Comparison of ENCODE assay signal across 2 cellular contexts in the genomic region with DNA sequence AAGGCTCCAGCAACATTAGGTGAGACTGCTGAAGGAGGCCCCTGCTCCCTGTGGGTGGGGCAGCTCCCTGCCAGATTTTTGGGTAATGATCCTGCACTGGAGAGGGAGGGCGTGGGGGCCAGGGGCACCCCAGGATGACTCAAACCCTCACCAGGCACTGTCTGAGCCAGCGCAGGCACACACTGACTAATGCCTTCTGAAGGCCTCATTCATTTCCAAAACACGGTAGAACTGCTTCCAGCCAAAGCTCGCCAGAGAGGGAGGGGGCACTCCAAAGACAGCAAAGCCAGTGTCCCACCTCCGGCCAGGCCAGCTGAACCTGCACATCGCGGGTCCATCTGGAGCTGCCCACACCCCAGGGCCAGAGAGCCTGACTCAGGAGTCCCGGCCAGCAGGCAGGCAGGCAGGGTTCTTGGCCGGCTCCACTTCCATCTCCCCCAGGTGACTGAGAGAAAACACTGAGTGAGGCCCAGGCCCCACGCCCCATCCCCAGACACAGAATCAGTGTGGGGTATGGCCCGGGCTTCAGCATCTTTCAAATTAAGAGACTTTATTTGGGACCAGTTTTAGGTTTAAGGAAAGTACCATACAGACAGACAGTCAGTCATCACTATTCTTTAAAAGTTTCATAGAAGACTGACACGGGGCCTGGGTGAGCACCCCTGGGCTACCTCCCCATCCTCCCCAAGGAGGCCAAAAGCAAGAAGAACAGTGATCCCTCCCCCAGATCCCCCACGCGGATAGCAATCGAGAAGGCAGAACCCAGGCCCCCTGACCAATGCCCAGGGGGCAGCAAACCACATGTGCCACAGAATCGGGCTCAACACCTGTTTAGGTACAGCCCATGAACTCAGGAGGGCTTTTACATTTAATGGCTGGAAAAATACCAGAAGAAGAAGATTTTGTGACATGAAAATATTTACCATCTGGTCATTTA.
TF ChIP-seq lines count a peak whose summit lies in the region.

No MANE protein-coding gene starts in this region.

TF ChIP-seq in SK-N-SH treated with all-trans-retinoic acid at 6 μM for 48 hours, 23 proteins besides CTCF, POLR2A, EP300 and RAD21:
- TF ChIP-seq, protein P1, sequence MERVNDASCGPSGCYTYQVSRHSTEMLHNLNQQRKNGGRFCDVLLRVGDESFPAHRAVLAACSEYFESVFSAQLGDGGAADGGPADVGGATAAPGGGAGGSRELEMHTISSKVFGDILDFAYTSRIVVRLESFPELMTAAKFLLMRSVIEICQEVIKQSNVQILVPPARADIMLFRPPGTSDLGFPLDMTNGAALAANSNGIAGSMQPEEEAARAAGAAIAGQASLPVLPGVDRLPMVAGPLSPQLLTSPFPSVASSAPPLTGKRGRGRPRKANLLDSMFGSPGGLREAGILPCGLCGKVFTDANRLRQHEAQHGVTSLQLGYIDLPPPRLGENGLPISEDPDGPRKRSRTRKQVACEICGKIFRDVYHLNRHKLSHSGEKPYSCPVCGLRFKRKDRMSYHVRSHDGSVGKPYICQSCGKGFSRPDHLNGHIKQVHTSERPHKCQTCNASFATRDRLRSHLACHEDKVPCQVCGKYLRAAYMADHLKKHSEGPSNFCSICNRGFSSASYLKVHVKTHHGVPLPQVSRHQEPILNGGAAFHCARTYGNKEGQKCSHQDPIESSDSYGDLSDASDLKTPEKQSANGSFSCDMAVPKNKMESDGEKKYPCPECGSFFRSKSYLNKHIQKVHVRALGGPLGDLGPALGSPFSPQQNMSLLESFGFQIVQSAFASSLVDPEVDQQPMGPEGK (CRISPR knock-in tag; IDR thresholded peaks at IDR 0.05; ENCODE audit: borderline replicate concordance), result peak; percentile 49; the same call in 1 of the 2 replicates
- no peak for TF ChIP-seq TCF4 (CRISPR knock-in tag; IDR thresholded peaks at IDR 0.05; ENCODE audit: borderline replicate concordance)

TF ChIP-seq in GM12878, 131 proteins besides CTCF, POLR2A, EP300 and RAD21:
- TF ChIP-seq FOXK2 (IDR thresholded peaks at IDR 0.05) (no peak), MEF2B (IDR thresholded peaks at IDR 0.05; ENCODE audit: partially characterized antibody, poor library complexity, severe bottlenecking) (peak; percentile 35), FOXM1 (IDR thresholded peaks at IDR 0.05; ENCODE audit: low read depth, low read length) (no peak), ZNF217 (IDR thresholded peaks at IDR 0.05) (no peak), MTA3 (IDR thresholded peaks at IDR 0.05; ENCODE audit: borderline replicate concordance, low read length) (no peak), KAT2A (conservative IDR thresholded peaks at IDR 0.05; ENCODE audit: control insufficient read depth, low read depth, low read length) (no peak), ESRRA (IDR thresholded peaks at IDR 0.05; ENCODE audit: low read length) (no peak), RUNX3 (IDR thresholded peaks at IDR 0.05; ENCODE audit: low read length) (peak; percentile 63), RBBP5 (conservative IDR thresholded peaks at IDR 0.05) (no peak), EZH2 (IDR thresholded peaks at IDR 0.05; ENCODE audit: borderline replicate concordance, control insufficient read depth, low read depth, low read length) (no peak), ASH2L (IDR thresholded peaks at IDR 0.05; ENCODE audit: borderline replicate concordance, low read depth) (no peak), HDGF (IDR thresholded peaks at IDR 0.05) (no peak), TCF12 (IDR thresholded peaks at IDR 0.05; ENCODE audit: low read depth, low read length) (no peak), SMARCA5 (IDR thresholded peaks at IDR 0.05) (no peak), KDM1A (IDR thresholded peaks at IDR 0.05; ENCODE audit: borderline replicate concordance) (no peak), POU2F2 (IDR thresholded peaks at IDR 0.05; ENCODE audit: borderline replicate concordance, low read depth, low read length) (no peak), PAX5 (IDR thresholded peaks at IDR 0.05; ENCODE audit: borderline replicate concordance, low read depth, low read length) (no peak), SRF (IDR thresholded peaks at IDR 0.05; ENCODE audit: low read depth in 2 of 2, low read length in 2 of 2) (no peak), MYC (IDR thresholded peaks at IDR 0.05; ENCODE audit: insufficient read depth, insufficient read length, insufficient replicate concordance, low read length, severe bottlenecking) (no peak), MXI1 (IDR thresholded peaks at IDR 0.05; ENCODE audit: low read depth, low read length) (no peak), JUNB (IDR thresholded peaks at IDR 0.05) (peak; percentile 59), IRF4 (IDR thresholded peaks at IDR 0.05; ENCODE audit: low read depth, low read length) (0 out of 2 replicates have a peak, but pooled peaks have one; percentile 35), NR2C1 (IDR thresholded peaks at IDR 0.05) (no peak), DPF2 (IDR thresholded peaks at IDR 0.05) (no peak), EED (IDR thresholded peaks at IDR 0.05; ENCODE audit: low read depth) (peak; percentile 47; the same call in 1 of the 2 replicates)
- TF ChIP-seq, protein P2, sequence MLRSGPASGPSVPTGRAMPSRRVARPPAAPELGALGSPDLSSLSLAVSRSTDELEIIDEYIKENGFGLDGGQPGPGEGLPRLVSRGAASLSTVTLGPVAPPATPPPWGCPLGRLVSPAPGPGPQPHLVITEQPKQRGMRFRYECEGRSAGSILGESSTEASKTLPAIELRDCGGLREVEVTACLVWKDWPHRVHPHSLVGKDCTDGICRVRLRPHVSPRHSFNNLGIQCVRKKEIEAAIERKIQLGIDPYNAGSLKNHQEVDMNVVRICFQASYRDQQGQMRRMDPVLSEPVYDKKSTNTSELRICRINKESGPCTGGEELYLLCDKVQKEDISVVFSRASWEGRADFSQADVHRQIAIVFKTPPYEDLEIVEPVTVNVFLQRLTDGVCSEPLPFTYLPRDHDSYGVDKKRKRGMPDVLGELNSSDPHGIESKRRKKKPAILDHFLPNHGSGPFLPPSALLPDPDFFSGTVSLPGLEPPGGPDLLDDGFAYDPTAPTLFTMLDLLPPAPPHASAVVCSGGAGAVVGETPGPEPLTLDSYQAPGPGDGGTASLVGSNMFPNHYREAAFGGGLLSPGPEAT (IDR thresholded peaks at IDR 0.05; ENCODE audit: low read depth), result no peak
- TF ChIP-seq, protein P3, sequence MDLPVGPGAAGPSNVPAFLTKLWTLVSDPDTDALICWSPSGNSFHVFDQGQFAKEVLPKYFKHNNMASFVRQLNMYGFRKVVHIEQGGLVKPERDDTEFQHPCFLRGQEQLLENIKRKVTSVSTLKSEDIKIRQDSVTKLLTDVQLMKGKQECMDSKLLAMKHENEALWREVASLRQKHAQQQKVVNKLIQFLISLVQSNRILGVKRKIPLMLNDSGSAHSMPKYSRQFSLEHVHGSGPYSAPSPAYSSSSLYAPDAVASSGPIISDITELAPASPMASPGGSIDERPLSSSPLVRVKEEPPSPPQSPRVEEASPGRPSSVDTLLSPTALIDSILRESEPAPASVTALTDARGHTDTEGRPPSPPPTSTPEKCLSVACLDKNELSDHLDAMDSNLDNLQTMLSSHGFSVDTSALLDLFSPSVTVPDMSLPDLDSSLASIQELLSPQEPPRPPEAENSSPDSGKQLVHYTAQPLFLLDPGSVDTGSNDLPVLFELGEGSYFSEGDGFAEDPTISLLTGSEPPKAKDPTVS (IDR thresholded peaks at IDR 0.05; ENCODE audit: low read depth, low read length), result no peak
- TF ChIP-seq, protein P4, sequence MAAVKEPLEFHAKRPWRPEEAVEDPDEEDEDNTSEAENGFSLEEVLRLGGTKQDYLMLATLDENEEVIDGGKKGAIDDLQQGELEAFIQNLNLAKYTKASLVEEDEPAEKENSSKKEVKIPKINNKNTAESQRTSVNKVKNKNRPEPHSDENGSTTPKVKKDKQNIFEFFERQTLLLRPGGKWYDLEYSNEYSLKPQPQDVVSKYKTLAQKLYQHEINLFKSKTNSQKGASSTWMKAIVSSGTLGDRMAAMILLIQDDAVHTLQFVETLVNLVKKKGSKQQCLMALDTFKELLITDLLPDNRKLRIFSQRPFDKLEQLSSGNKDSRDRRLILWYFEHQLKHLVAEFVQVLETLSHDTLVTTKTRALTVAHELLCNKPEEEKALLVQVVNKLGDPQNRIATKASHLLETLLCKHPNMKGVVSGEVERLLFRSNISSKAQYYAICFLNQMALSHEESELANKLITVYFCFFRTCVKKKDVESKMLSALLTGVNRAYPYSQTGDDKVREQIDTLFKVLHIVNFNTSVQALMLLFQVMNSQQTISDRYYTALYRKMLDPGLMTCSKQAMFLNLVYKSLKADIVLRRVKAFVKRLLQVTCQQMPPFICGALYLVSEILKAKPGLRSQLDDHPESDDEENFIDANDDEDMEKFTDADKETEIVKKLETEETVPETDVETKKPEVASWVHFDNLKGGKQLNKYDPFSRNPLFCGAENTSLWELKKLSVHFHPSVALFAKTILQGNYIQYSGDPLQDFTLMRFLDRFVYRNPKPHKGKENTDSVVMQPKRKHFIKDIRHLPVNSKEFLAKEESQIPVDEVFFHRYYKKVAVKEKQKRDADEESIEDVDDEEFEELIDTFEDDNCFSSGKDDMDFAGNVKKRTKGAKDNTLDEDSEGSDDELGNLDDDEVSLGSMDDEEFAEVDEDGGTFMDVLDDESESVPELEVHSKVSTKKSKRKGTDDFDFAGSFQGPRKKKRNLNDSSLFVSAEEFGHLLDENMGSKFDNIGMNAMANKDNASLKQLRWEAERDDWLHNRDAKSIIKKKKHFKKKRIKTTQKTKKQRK (IDR thresholded peaks at IDR 0.05; ENCODE audit: low read depth, low read length), result no peak
- TF ChIP-seq, protein P5, sequence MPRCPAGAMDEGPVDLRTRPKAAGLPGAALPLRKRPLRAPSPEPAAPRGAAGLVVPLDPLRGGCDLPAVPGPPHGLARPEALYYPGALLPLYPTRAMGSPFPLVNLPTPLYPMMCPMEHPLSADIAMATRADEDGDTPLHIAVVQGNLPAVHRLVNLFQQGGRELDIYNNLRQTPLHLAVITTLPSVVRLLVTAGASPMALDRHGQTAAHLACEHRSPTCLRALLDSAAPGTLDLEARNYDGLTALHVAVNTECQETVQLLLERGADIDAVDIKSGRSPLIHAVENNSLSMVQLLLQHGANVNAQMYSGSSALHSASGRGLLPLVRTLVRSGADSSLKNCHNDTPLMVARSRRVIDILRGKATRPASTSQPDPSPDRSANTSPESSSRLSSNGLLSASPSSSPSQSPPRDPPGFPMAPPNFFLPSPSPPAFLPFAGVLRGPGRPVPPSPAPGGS (IDR thresholded peaks at IDR 0.05; ENCODE audit: borderline replicate concordance, insufficient read depth, low read depth, low read length, poor library complexity, severe bottlenecking), result peak; percentile 58
- TF ChIP-seq, protein P6, sequence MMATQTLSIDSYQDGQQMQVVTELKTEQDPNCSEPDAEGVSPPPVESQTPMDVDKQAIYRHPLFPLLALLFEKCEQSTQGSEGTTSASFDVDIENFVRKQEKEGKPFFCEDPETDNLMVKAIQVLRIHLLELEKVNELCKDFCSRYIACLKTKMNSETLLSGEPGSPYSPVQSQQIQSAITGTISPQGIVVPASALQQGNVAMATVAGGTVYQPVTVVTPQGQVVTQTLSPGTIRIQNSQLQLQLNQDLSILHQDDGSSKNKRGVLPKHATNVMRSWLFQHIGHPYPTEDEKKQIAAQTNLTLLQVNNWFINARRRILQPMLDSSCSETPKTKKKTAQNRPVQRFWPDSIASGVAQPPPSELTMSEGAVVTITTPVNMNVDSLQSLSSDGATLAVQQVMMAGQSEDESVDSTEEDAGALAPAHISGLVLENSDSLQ (IDR thresholded peaks at IDR 0.05), result 0 out of 2 replicates have a peak, but pooled peaks have one; percentile 22
- TF ChIP-seq, protein P7, sequence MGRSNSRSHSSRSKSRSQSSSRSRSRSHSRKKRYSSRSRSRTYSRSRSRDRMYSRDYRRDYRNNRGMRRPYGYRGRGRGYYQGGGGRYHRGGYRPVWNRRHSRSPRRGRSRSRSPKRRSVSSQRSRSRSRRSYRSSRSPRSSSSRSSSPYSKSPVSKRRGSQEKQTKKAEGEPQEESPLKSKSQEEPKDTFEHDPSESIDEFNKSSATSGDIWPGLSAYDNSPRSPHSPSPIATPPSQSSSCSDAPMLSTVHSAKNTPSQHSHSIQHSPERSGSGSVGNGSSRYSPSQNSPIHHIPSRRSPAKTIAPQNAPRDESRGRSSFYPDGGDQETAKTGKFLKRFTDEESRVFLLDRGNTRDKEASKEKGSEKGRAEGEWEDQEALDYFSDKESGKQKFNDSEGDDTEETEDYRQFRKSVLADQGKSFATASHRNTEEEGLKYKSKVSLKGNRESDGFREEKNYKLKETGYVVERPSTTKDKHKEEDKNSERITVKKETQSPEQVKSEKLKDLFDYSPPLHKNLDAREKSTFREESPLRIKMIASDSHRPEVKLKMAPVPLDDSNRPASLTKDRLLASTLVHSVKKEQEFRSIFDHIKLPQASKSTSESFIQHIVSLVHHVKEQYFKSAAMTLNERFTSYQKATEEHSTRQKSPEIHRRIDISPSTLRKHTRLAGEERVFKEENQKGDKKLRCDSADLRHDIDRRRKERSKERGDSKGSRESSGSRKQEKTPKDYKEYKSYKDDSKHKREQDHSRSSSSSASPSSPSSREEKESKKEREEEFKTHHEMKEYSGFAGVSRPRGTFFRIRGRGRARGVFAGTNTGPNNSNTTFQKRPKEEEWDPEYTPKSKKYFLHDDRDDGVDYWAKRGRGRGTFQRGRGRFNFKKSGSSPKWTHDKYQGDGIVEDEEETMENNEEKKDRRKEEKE (IDR thresholded peaks at IDR 0.05), result no peak
- TF ChIP-seq, protein P8, sequence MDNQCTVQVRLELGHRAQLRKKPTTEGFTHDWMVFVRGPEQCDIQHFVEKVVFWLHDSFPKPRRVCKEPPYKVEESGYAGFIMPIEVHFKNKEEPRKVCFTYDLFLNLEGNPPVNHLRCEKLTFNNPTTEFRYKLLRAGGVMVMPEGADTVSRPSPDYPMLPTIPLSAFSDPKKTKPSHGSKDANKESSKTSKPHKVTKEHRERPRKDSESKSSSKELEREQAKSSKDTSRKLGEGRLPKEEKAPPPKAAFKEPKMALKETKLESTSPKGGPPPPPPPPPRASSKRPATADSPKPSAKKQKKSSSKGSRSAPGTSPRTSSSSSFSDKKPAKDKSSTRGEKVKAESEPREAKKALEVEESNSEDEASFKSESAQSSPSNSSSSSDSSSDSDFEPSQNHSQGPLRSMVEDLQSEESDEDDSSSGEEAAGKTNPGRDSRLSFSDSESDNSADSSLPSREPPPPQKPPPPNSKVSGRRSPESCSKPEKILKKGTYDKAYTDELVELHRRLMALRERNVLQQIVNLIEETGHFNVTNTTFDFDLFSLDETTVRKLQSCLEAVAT (IDR thresholded peaks at IDR 0.05), result no peak
